ENCODE assay signal across 8 cellular contexts in the genomic region with DNA sequence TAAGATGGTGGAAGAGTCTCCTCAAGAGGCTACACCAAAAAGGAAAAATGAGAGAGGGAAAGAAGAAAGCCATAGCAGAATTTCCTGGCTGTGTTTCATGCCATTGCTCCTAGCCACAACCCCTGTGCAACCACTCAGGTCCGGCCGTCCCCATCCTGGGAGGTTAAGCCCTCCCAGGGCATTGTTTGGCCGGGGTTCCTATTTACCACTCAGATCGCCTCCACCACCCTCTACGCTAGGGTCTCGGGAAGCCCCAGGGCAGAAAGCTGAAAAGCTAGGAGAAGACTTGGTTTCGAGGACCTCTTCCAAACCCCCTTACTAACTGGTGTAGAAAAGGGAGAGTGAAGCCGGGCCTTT. TPM values are rescaled to one million over a fixed set of nuclear protein-coding genes. Genes with fewer than 3 reads are reported as not detected.
A peak's percentile ranks its signal among the peaks of the same experiment; 100 is the strongest.
DNase-seq lines count a peak whose midpoint lies in the region; ATAC-seq and TF ChIP-seq lines count a peak whose summit lies in the region.

No MANE protein-coding gene starts in this region.

- DNase-seq in CD4-positive, alpha-beta memory T cell = peak in 3 of 5 donors; percentile 18 to 45 (median 20)
- DNase-seq in RPMI7951 (ENCODE audit: low read depth) (peak; percentile 57), cardiac fibroblast (ENCODE audit: low read depth in 2 of 2) (peak; percentile 47 to 57), kidney epithelial cell (ENCODE audit: low read depth) (no peak)
- DNase-seq in stimulated activated CD4-positive, alpha-beta T cell treated with anti-CD3 and anti-CD28 coated beads, Interleukin-4, amount 100 ng/mL, for 1 hour = peak; percentile 19

- H3K27me3 Mint-ChIP-seq in CD4-positive, alpha-beta memory T cell = no peaks in the 10 kb centered on the region

- H3K27ac Mint-ChIP-seq in CD4-positive, alpha-beta memory T cell = peak overlapping the region; percentile 90 to 99 (median 97)

- POLR2A ChIA-PET in CD4-positive, alpha-beta memory T cell (lab: Charles Lee; ENCODE audit: partially characterized antibody) = interaction anchor here (1.1 to 6.7 kb wide), 10 partner anchors 9 to 206 kb away, joined by 3 to 71 read pairs (median 8); a partner anchor contains a TSS

- peaks cover 44% of the 10 kb centered on the region for H3K4me1 ChIP-seq in CD4-positive, alpha-beta memory T cell (ENCODE audit: insufficient read depth, low read length)

- H3K4me1 Mint-ChIP-seq in CD4-positive, alpha-beta memory T cell = peaks cover 17 to 46% (median 28%) of the 10 kb centered on the region in 4 donors

- peaks cover 0 to 2% (median 0%) of the 10 kb centered on the region in 8 donors for H3K9me3 Mint-ChIP-seq in CD4-positive, alpha-beta memory T cell

- H3K9me3 ChIP-seq in CD4-positive, alpha-beta memory T cell (ENCODE audit: control insufficient read depth in 1 of 2, low read length in 2 of 2) = no peaks in the 10 kb centered on the region

- intact Hi-C loops in CD4-positive, alpha-beta memory T cell (cut with micrococcal nuclease) = loop anchor here (2.0 to 10.0 kb wide), 3 partner anchors 76 to 420 kb away; a partner anchor contains a TSS

- CTCF ChIA-PET in CD4-positive, alpha-beta memory T cell (lab: Charles Lee; ENCODE audit: partially characterized antibody) = interaction anchor here (0.6 to 1.5 kb wide), 6 partner anchors 9 to 637 kb away, joined by 3 to 4 read pairs (median 3); a partner anchor contains a TSS

- H3K36me3 Mint-ChIP-seq in CD4-positive, alpha-beta memory T cell = peaks cover 7 to 21% of the 10 kb centered on the region in 2 donors

- H3K27me3 ChIP-seq in CD4-positive, alpha-beta memory T cell (ENCODE audit: insufficient read depth, low read length) = no peaks in the 10 kb centered on the region
- no peaks in the 10 kb centered on the region for H3K27me3 ChIP-seq in kidney epithelial cell (ENCODE audit: control insufficient read depth, insufficient read depth, low read length)

- TF ChIP-seq CTCF in cardiac fibroblast (IDR thresholded peaks at IDR 0.05; ENCODE audit: low read depth, low read length) = no peak
- no peak for TF ChIP-seq CTCF in kidney epithelial cell (IDR thresholded peaks at IDR 0.05; ENCODE audit: insufficient read depth, low read length, poor library complexity, severe bottlenecking)

- peak overlapping the region; percentile 81 to 95 (median 93) for H3K4me3 Mint-ChIP-seq in CD4-positive, alpha-beta memory T cell

- H3K27ac ChIP-seq in CD4-positive, alpha-beta memory T cell (ENCODE audit: low read depth, low read length) = peak overlapping the region; percentile 86

- no peaks in the 10 kb centered on the region for H3K36me3 ChIP-seq in CD4-positive, alpha-beta memory T cell (ENCODE audit: insufficient read depth, low read length)
- no peaks in the 10 kb centered on the region for H3K36me3 ChIP-seq in kidney epithelial cell (ENCODE audit: control insufficient read depth, insufficient read depth, low read length)

- ATAC-seq in GM19025 (IDR thresholded peaks at IDR 0.05; ENCODE audit: low read depth, unreplicated experiment) (peak; percentile 7), HG03175 (IDR thresholded peaks at IDR 0.05; ENCODE audit: unreplicated experiment) (peak; percentile 22), GM18519 (IDR thresholded peaks at IDR 0.05; ENCODE audit: low FRiP score, unreplicated experiment) (no peak)

- peak overlapping the region; percentile 91 to 93 for H3K4me3 ChIP-seq in CD4-positive, alpha-beta memory T cell (ENCODE audit: low read length in 2 of 2)
- peak overlapping the region; percentile 77 to 83 for H3K4me3 ChIP-seq in cardiac fibroblast (replicated peaks in 1 of 2; ENCODE audit: low read depth in 2 of 2, low read length in 2 of 2)
- peak overlapping the region; percentile 72 for H3K4me3 ChIP-seq in kidney epithelial cell (ENCODE audit: low read depth, low read length)

RNA-seq across cellular contexts. Expression of a gene that starts 0.7 kb away (rescaled TPM):
- 10 to 100 TPM; 66.6 to 70.7 TPM for total RNA-seq in CD4-positive, alpha-beta memory T cell
- 10 to 100 TPM; 18.7 to 27.4 TPM for polyA plus RNA-seq in CD4-positive, alpha-beta memory T cell
- total RNA-seq in RPMI7951 (2014; rRNA removed; shearing (Covaris generic)) = 26.1 and 26.4 TPM in 2 replicates
- 58.7 and 64.0 TPM in 2 replicates for total RNA-seq in kidney epithelial cell

RNA-seq across cellular contexts. Expression of a gene that starts 8.7 kb away (rescaled TPM):
- 10 to 100 TPM; 20.2 to 20.5 TPM for total RNA-seq in CD4-positive, alpha-beta memory T cell
- polyA plus RNA-seq in CD4-positive, alpha-beta memory T cell = 1 to 10 TPM; 2.5 to 2.9 TPM
- total RNA-seq in RPMI7951 (2014; rRNA removed; shearing (Covaris generic)) = 8.3 and 11.7 TPM in 2 replicates
- total RNA-seq in kidney epithelial cell = 12.8 and 13.1 TPM in 2 replicates

RNA-seq across cellular contexts. Expression of a gene that starts 26.9 kb away (rescaled TPM):
- 10 to 100 TPM; 10.5 to 10.9 TPM for total RNA-seq in CD4-positive, alpha-beta memory T cell
- 1 to 10 TPM; 1.4 TPM for polyA plus RNA-seq in CD4-positive, alpha-beta memory T cell
- total RNA-seq in RPMI7951 (2014; rRNA removed; shearing (Covaris generic)) = 1.9 and 2.9 TPM in 2 replicates
- total RNA-seq in kidney epithelial cell = 4.2 and 6.5 TPM in 2 replicates

RNA-seq across cellular contexts. Expression of a gene that starts 36.4 kb away (rescaled TPM):
- total RNA-seq in CD4-positive, alpha-beta memory T cell = 10 to 100 TPM; 43.2 to 43.6 TPM
- polyA plus RNA-seq in CD4-positive, alpha-beta memory T cell = 10 to 100 TPM; 21.6 to 24.1 TPM
- 12.4 and 15.7 TPM in 2 replicates for total RNA-seq in RPMI7951 (2014; rRNA removed; shearing (Covaris generic))
- total RNA-seq in kidney epithelial cell = 19.1 and 27.4 TPM in 2 replicates
